In the genomic region with DNA sequence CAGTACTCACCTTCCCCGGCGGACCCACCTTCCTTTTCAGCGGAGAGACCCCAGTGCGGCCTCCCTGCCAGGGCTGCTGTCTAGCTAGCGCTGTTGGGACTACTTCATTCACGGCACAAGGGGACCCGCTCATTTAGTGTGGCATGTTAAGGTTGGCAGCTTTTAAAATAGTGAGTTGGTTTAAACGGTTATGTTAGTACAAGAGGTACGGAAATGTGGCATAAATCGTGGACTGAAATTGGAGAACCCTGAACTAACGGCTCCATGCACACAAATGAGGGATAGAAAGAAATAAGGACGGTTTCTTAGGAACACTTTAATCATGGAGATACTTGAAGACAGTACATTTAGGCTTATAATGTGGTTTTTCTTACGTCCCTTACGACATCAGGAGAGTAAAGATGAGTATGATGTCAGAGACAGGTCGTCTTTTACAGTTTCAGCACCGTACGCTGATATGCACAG, we compare ENCODE assay signal across 8 cellular contexts. TPM values are rescaled to one million over a fixed set of nuclear protein-coding genes. Genes with fewer than 3 reads are reported as not detected.
DNase-seq lines count a peak whose midpoint lies in the region; ATAC-seq, FAIRE-seq and TF ChIP-seq lines count a peak whose summit lies in the region.

No MANE protein-coding gene starts in this region.

- no peaks in the 10 kb centered on the region for H3K9me3 ChIP-seq in GM12878 (replicated peaks; ENCODE audit: control insufficient read depth, insufficient read depth, low read length)
- no peaks in the 10 kb centered on the region for H3K9me3 ChIP-seq in keratinocyte (ENCODE audit: control insufficient read depth, low read depth, low read length)

- no TSS peak for BruUV-seq in GM12878 (replicated peaks; lab: Mats Ljungman, UMichigan)

- peak; percentile 7 for ATAC-seq in GM21529 (IDR thresholded peaks at IDR 0.05; ENCODE audit: unreplicated experiment)
- peak; percentile 30 for ATAC-seq in GM12878
- ATAC-seq in stimulated activated naive CD8-positive, alpha-beta T cell treated with anti-CD3 and anti-CD28 coated beads, Interleukin-15, amount 100 ng/mL, for 72 hours: peak; percentile 41
- no peak for ATAC-seq in HG02623 (IDR thresholded peaks at IDR 0.05; ENCODE audit: unreplicated experiment)

- H3K36me3 ChIP-seq in GM12878 (ENCODE audit: control insufficient read depth in 2 of 2, insufficient read depth in 2 of 2, low read length in 1 of 2) (peaks cover 0 to 4% of the 10 kb centered on the region in 2 experiments; a peak in 1 of 4 replicates), keratinocyte (ENCODE audit: control insufficient read depth in 2 of 2, extremely low read depth in 1 of 2, insufficient read depth in 2 of 2, low read length in 2 of 2) (peaks cover 0 to 2% of the 10 kb centered on the region in 2 experiments)

- in situ Hi-C loops in GM12878 (cut with MboI): loop anchor here (10.0 to 25.0 kb wide), 2 partner anchors 822 to 1024 kb away; partner anchors contain the start of gene TOPBP1

- H3K9me3 Mint-ChIP-seq in stimulated activated naive CD8-positive, alpha-beta T cell treated with anti-CD3 and anti-CD28 coated beads, Interleukin-15, amount 100 ng/mL, for 72 hours: no peaks in the 10 kb centered on the region

- H3K27me3 Mint-ChIP-seq in stimulated activated naive CD8-positive, alpha-beta T cell treated with anti-CD3 and anti-CD28 coated beads, Interleukin-15, amount 100 ng/mL, for 72 hours: no peaks in the 10 kb centered on the region

- SMC1A ChIA-PET in GM12878 (lab: Charles Lee; ENCODE audit: uncharacterized antibody, unreplicated experiment): interaction anchor here (0.6 to 1.4 kb wide), 3 partner anchors 18 to 238 kb away, joined by 3 to 4 read pairs (median 3); no protein-coding TSS in a partner anchor

- H3K4me3 ChIP-seq in GM12878 (peak overlapping the region; percentile 82), keratinocyte (ENCODE audit: control insufficient read depth in 2 of 3, extremely low read depth in 1 of 3, insufficient read depth in 2 of 3, low read depth in 1 of 3, low read length in 3 of 3) (peak overlapping the region; percentile 62 to 82 (median 77))

- intact Hi-C loops in GM12878 (cut with micrococcal nuclease; ENCODE audit: unreplicated experiment): loop anchor here (5.0 kb wide), 2 partner anchors 679 to 1764 kb away; partner anchors contain the start of genes NPHP3 and SRPRB

- WGBS in GM12878 (ENCODE audit: insufficient coverage, insufficient replicate concordance, low lambda C conversion rate, missing lambda C conversion rate): 2% methylated on average over 17 of the region's 17 CpGs

- peak overlapping the region; percentile 98 to 99 for H3K27ac Mint-ChIP-seq in stimulated activated naive CD8-positive, alpha-beta T cell treated with anti-CD3 and anti-CD28 coated beads, Interleukin-15, amount 100 ng/mL, for 72 hours

- FAIRE-seq in GM12878 (lab: Jason Lieb, UNC) (no peak), keratinocyte (lab: Jason Lieb, UNC) (no peak)

- dilution Hi-C loops in keratinocyte (cut with MboI; ENCODE audit: extremely low pct_ligation_motif_present, low sequenced_read_pairs): no loop called here

- peaks cover 55% of the 10 kb centered on the region for H3K79me2 ChIP-seq in GM12878 (ENCODE audit: control insufficient read depth, insufficient read depth, low read length)
- H3K79me2 ChIP-seq in keratinocyte (ENCODE audit: control insufficient read depth, insufficient read depth, low read length): peaks cover 32% of the 10 kb centered on the region

- peak overlapping the region; percentile 99 for H3K9ac ChIP-seq in GM12878 (ENCODE audit: control insufficient read depth, insufficient read depth, low read length)
- peak overlapping the region; percentile 94 for H3K9ac ChIP-seq in keratinocyte (ENCODE audit: control insufficient read depth, extremely low read depth, insufficient read depth, low read length)

- H4K20me1 ChIP-seq in GM12878 (ENCODE audit: control insufficient read depth, insufficient read depth): no peaks in the 10 kb centered on the region
- H4K20me1 ChIP-seq in keratinocyte (ENCODE audit: control insufficient read depth, extremely low read depth, insufficient read depth, low read length): no peaks in the 10 kb centered on the region

- H3K27me3 ChIP-seq in GM12878 (replicated peaks in 1 of 2; ENCODE audit: control insufficient read depth in 2 of 2, insufficient read depth in 2 of 2, low read length in 1 of 2): no peaks in the 10 kb centered on the region
- no peaks in the 10 kb centered on the region for H3K27me3 ChIP-seq in keratinocyte (ENCODE audit: control insufficient read depth, extremely low read depth, insufficient read depth, low read length)

- H2AFZ ChIP-seq in GM12878 (ENCODE audit: control insufficient read depth, low read depth, low read length): peak overlapping the region; percentile 80
- peak overlapping the region; percentile 91 for H2AFZ ChIP-seq in keratinocyte (ENCODE audit: control insufficient read depth, low read length)

- no peak for TF ChIP-seq POLR2A in GM12878 (IDR thresholded peaks at IDR 0.05; ENCODE audit: low read depth, low read length)

- RAD21 ChIA-PET in GM12878 (lab: Charles Lee; ENCODE audit: unreplicated experiment): interaction anchor here (1.1 to 1.5 kb wide), 2 partner anchors 13 to 179 kb away, joined by 3 to 4 read pairs; no protein-coding TSS in a partner anchor

- H3K9me1 ChIP-seq in keratinocyte (ENCODE audit: control insufficient read depth, extremely low read depth, insufficient read depth, low read length): no peaks in the 10 kb centered on the region

- peak; percentile 35 for DNase-seq in EH (ENCODE audit: low read depth)
- peak; percentile 18 for DNase-seq in NCI-H2227 treated with DMSO at 0.1 percent for 48 hours (lab: John Stamatoyannopoulos, UW)
- DNase-seq in GM12878 (ENCODE audit: low read depth, low spot score): no peak
- DNase-seq in keratinocyte (ENCODE audit: low read depth, low spot score): no peak
- DNase-seq in stimulated activated naive CD8-positive, alpha-beta T cell treated with anti-CD3 and anti-CD28 coated beads, Interleukin-15, amount 100 ng/mL, for 72 hours: no peak
- DNase-seq in mesenteric fat pad (ENCODE audit: low spot score): no peak

- peaks cover 62% of the 10 kb centered on the region for H3K4me1 Mint-ChIP-seq in stimulated activated naive CD8-positive, alpha-beta T cell treated with anti-CD3 and anti-CD28 coated beads, Interleukin-15, amount 100 ng/mL, for 72 hours

- peak overlapping the region; percentile 96 to 100 for H3K4me3 Mint-ChIP-seq in stimulated activated naive CD8-positive, alpha-beta T cell treated with anti-CD3 and anti-CD28 coated beads, Interleukin-15, amount 100 ng/mL, for 72 hours

- H3K4me1 ChIP-seq in GM12878 (ENCODE audit: control insufficient read depth, insufficient read depth, low read length) (peaks cover 6% of the 10 kb centered on the region), keratinocyte (ENCODE audit: control insufficient read depth, extremely low read depth, insufficient read depth, low read length) (peaks cover 36% of the 10 kb centered on the region)

- no peak for TF ChIP-seq RAD21 in GM12878 (IDR thresholded peaks at IDR 0.05; ENCODE audit: insufficient read depth, low read depth, low read length)

- H3K4me2 ChIP-seq in GM12878 (ENCODE audit: control insufficient read depth, insufficient read depth) (peak overlapping the region; percentile 82), keratinocyte (ENCODE audit: control insufficient read depth, extremely low read depth, insufficient read depth, low read depth, low read length) (peak overlapping the region; percentile 90)

- TF ChIP-seq EP300 in GM12878 (IDR thresholded peaks at IDR 0.05; ENCODE audit: borderline replicate concordance in 1 of 2, control insufficient read depth in 1 of 2, low read depth in 2 of 2, low read length in 2 of 2): no peak

- TF ChIP-seq CTCF in GM12878 (IDR thresholded peaks at IDR 0.05 in 2 of 3, conservative IDR thresholded peaks at IDR 0.05 in 1 of 3; ENCODE audit: control insufficient read depth in 2 of 3, extremely low read depth in 1 of 3, insufficient read depth in 1 of 3, low read depth in 3 of 3, low read length in 3 of 3): no peak
- TF ChIP-seq CTCF in keratinocyte (optimal IDR thresholded peaks at IDR 0.05 in 1 of 3, IDR thresholded peaks at IDR 0.05 in 1 of 3, conservative IDR thresholded peaks at IDR 0.05 in 1 of 3; ENCODE audit: extremely low read depth in 1 of 3, insufficient read depth in 2 of 3, low read length in 3 of 3): no peak

- CTCF ChIA-PET in GM12878 (lab: Yijun Ruan, JAX): interaction anchor here (0.9 to 6.7 kb wide), 4 partner anchors 8 to 27 kb away, joined by 3 to 69 read pairs (median 12); no protein-coding TSS in a partner anchor

- H3K27ac ChIP-seq in GM12878 (ENCODE audit: control insufficient read depth, insufficient read depth) (peak overlapping the region; percentile 87), keratinocyte (ENCODE audit: control insufficient read depth, insufficient read depth, low read length) (peak overlapping the region; percentile 92)

- POLR2A ChIA-PET in GM12878 (lab: Charles Lee): interaction anchor here (1.0 to 1.1 kb wide), 2 partner anchors 28 to 60 kb away, joined by 3 read pairs; no protein-coding TSS in a partner anchor

RNA-seq across cellular contexts. Expression of gene CEP63, which starts 0.8 kb away (rescaled TPM):
- total RNA-seq in GM12878 (2013; cell fraction: nucleolus; rRNA removed): 26.9 and 37.8 TPM in 2 replicates
- 24.1 and 27.7 TPM in 2 replicates for total RNA-seq in GM12878 (2014; rRNA removed)
- 36.4 and 36.8 TPM in 2 replicates for total RNA-seq in GM12878 (2014; rRNA removed; fragmentation: Illumina TruSeq; extraction: Trizol)
- total RNA-seq in GM12878 (2021): 25.5 and 25.9 TPM in 2 replicates
- 12.6 TPM for polyA plus RNA-seq in GM12878 (2011; ENCODE audit: low read depth)
- 15.9 and 29.1 TPM in 2 replicates for polyA plus RNA-seq in GM12878 (2011; rRNA removed)
- 4.9 and 7.4 TPM in 2 replicates for polyA plus RNA-seq in GM12878 (2011; cell fraction: cytosol; rRNA removed)
- polyA plus RNA-seq in GM12878 (2011; cell fraction: nucleus; rRNA removed): 11.0 and 22.3 TPM in 2 replicates
- polyA plus RNA-seq in GM12878 (2012): 22.5 and 24.8 TPM in 2 replicates
- 36.9 and 51.1 TPM in 2 replicates for polyA plus RNA-seq in GM12878 (2014; fragmentation: Illumina TruSeq; extraction: Trizol)
- polyA plus RNA-seq in GM12878 (2014; fragmentation: Nextera tagmentation; extraction: Ambion mirVana): 10 to 100 TPM; 14.0 to 16.4 TPM
- 25.6 and 27.9 TPM in 2 replicates for polyA plus RNA-seq in GM12878 (2014; rRNA removed)
- polyA plus RNA-seq in GM12878 (2016; fragmentation: Nextera tagmentation; extraction: Ambion mirVana): 10 to 100 TPM; 33.8 to 36.2 TPM
- polyA minus RNA-seq in GM12878 (2011; rRNA and poly(A)+ RNA removed): 6.6 and 11.8 TPM in 2 replicates
- polyA minus RNA-seq in GM12878 (2011; cell fraction: cytosol; rRNA and poly(A)+ RNA removed): 4.7 and 8.2 TPM in 2 replicates
- polyA minus RNA-seq in GM12878 (2011; cell fraction: nucleus; rRNA and poly(A)+ RNA removed): 20.6 and 45.3 TPM in 2 replicates
- polyA plus RNA-seq in keratinocyte: 5.4 to 10.1 TPM (median 8.7 TPM) in 3 replicates
- polyA plus RNA-seq in keratinocyte (2011; ENCODE audit: low read depth): 48.3 TPM
- polyA plus RNA-seq in keratinocyte (2011; cell fraction: cytosol; rRNA removed): 7.4 and 10.4 TPM in 2 replicates
- 4.9 and 9.6 TPM in 2 replicates for polyA plus RNA-seq in keratinocyte (2011; cell fraction: nucleus; rRNA removed)
- polyA plus RNA-seq in keratinocyte (2012; ENCODE audit: low replicate concordance): 13.7 and 16.3 TPM in 2 replicates
- 1.2 to 3.8 TPM (median 2.5 TPM) in 3 replicates for polyA minus RNA-seq in keratinocyte
- polyA minus RNA-seq in keratinocyte (2011; cell fraction: cytosol; rRNA and poly(A)+ RNA removed): 3.5 TPM
- polyA minus RNA-seq in keratinocyte (2011; cell fraction: nucleus; rRNA and poly(A)+ RNA removed): 7.0 and 8.8 TPM in 2 replicates
- 27.3 TPM for total RNA-seq in mesenteric fat pad

RNA-seq across cellular contexts. Expression of gene ANAPC13, which starts 0.8 kb away (rescaled TPM):
- total RNA-seq in GM12878 (2013; cell fraction: nucleolus; rRNA removed): 16.6 and 17.3 TPM in 2 replicates
- total RNA-seq in GM12878 (2014; rRNA removed) (40.0 and 48.4 TPM in 2 replicates), GM12878 (2014; rRNA removed; fragmentation: Illumina TruSeq; extraction: Trizol) (39.6 and 42.3 TPM in 2 replicates), GM12878 (2021) (32.8 and 34.9 TPM in 2 replicates), mesenteric fat pad (51.1 TPM)
- polyA plus RNA-seq in GM12878 (2011; ENCODE audit: low read depth): 34.1 TPM
- polyA plus RNA-seq in GM12878 (2011; rRNA removed) (91.7 and 136 TPM in 2 replicates), GM12878 (2014; fragmentation: Illumina TruSeq; extraction: Trizol) (74.2 and 87.6 TPM in 2 replicates), GM12878 (2014; fragmentation: Nextera tagmentation; extraction: Ambion mirVana) (100 to 1,000 TPM; 129 to 139 TPM), GM12878 (2014; rRNA removed) (30.2 and 42.6 TPM in 2 replicates), GM12878 (2016; fragmentation: Nextera tagmentation; extraction: Ambion mirVana) (100 to 1,000 TPM; 104 to 105 TPM), keratinocyte (34.8 to 63.4 TPM (median 45.6 TPM) in 3 replicates)
- polyA plus RNA-seq in GM12878 (2011; cell fraction: cytosol; rRNA removed): 33.6 and 43.9 TPM in 2 replicates
- polyA plus RNA-seq in GM12878 (2011; cell fraction: nucleus; rRNA removed): 28.0 and 29.6 TPM in 2 replicates
- polyA plus RNA-seq in GM12878 (2012): 43.6 and 52.9 TPM in 2 replicates
- polyA minus RNA-seq in GM12878 (2011; rRNA and poly(A)+ RNA removed): 23.0 and 40.8 TPM in 2 replicates
- polyA minus RNA-seq in GM12878 (2011; cell fraction: cytosol; rRNA and poly(A)+ RNA removed): 11.4 and 14.9 TPM in 2 replicates
- 14.9 and 24.0 TPM in 2 replicates for polyA minus RNA-seq in GM12878 (2011; cell fraction: nucleus; rRNA and poly(A)+ RNA removed)
- polyA plus RNA-seq in keratinocyte (2011; ENCODE audit: low read depth): 55.2 TPM
- polyA plus RNA-seq in keratinocyte (2011; cell fraction: cytosol; rRNA removed): 55.7 and 114 TPM in 2 replicates
- 18.0 and 28.3 TPM in 2 replicates for polyA plus RNA-seq in keratinocyte (2011; cell fraction: nucleus; rRNA removed)
- polyA plus RNA-seq in keratinocyte (2012; ENCODE audit: low replicate concordance): 37.3 and 53.0 TPM in 2 replicates
- 3.5 to 30.4 TPM (median 13.0 TPM) in 3 replicates for polyA minus RNA-seq in keratinocyte
- polyA minus RNA-seq in keratinocyte (2011; cell fraction: cytosol; rRNA and poly(A)+ RNA removed): 12.9 TPM
- 3.3 and 5.8 TPM in 2 replicates for polyA minus RNA-seq in keratinocyte (2011; cell fraction: nucleus; rRNA and poly(A)+ RNA removed)

Comparison
In these comparisons a context has a peak if more than half of its experiments do, and no peak if none do; other contexts are left out.
1. DNase-seq: peak in EH (single experiment) and NCI-H2227 treated with DMSO at 0.1 percent for 48 hours (single experiment); none in GM12878 (single experiment), keratinocyte (single experiment), stimulated activated naive CD8-positive, alpha-beta T cell treated with anti-CD3 and anti-CD28 coated beads, Interleukin-15, amount 100 ng/mL, for 72 hours (0 of 2) and mesenteric fat pad (single experiment).